Comparison of ENCODE assay signal across 1 cellular context in genomic region chr14:25042362-25043299, GRCh38.
TF ChIP-seq lines count a peak whose summit lies in the region.

No MANE protein-coding gene starts in this region.

TF ChIP-seq in HepG2, 621 proteins besides CTCF, POLR2A, EP300 and RAD21 (continued from another document and continues in another):
- TF ChIP-seq ARID5B (CRISPR knock-in tag; IDR thresholded peaks at IDR 0.05) (peak; percentile 40; the same call in 1 of the 2 replicates), ZNF709 (CRISPR knock-in tag; IDR thresholded peaks at IDR 0.05) (no peak), ZNF431 (CRISPR knock-in tag; IDR thresholded peaks at IDR 0.05; ENCODE audit: borderline replicate concordance, low read depth) (no peak), ZSCAN30 (CRISPR knock-in tag; IDR thresholded peaks at IDR 0.05) (no peak), SMAD3 (CRISPR knock-in tag; IDR thresholded peaks at IDR 0.05) (no peak), ZHX2 (IDR thresholded peaks at IDR 0.05; ENCODE audit: low read depth) (no peak), ZHX2 (CRISPR knock-in tag; IDR thresholded peaks at IDR 0.05; ENCODE audit: borderline replicate concordance) (no peak), ZNF143 (CRISPR knock-in tag; IDR thresholded peaks at IDR 0.05) (no peak), ZNF30 (CRISPR knock-in tag; IDR thresholded peaks at IDR 0.05) (no peak), FIP1L1 (IDR thresholded peaks at IDR 0.05; ENCODE audit: borderline replicate concordance, insufficient read depth, low read depth, low read length) (no peak), SAFB2 (CRISPR knock-in tag; IDR thresholded peaks at IDR 0.05; ENCODE audit: borderline replicate concordance, low read depth) (no peak), TP53 (CRISPR knock-in tag; conservative IDR thresholded peaks at IDR 0.05) (0 out of 2 replicates have a peak, but pooled peaks have one; percentile 35), TERF1 (CRISPR knock-in tag; IDR thresholded peaks at IDR 0.05) (no peak), EED (CRISPR knock-in tag; IDR thresholded peaks at IDR 0.05) (no peak), MED13 (CRISPR knock-in tag; IDR thresholded peaks at IDR 0.05) (no peak), ZNF660 (CRISPR knock-in tag; IDR thresholded peaks at IDR 0.05; ENCODE audit: borderline replicate concordance, low read depth) (no peak), ZNF674 (CRISPR knock-in tag; IDR thresholded peaks at IDR 0.05; ENCODE audit: low read depth) (no peak), NFE2L1 (CRISPR knock-in tag; IDR thresholded peaks at IDR 0.05; ENCODE audit: borderline replicate concordance) (no peak), ETV6 (CRISPR knock-in tag; conservative IDR thresholded peaks at IDR 0.05) (no peak), LCORL (IDR thresholded peaks at IDR 0.05) (no peak), LCORL (CRISPR knock-in tag; IDR thresholded peaks at IDR 0.05) (0 out of 2 replicates have a peak, but pooled peaks have one; percentile 58), ZNF615 (CRISPR knock-in tag; IDR thresholded peaks at IDR 0.05; ENCODE audit: borderline replicate concordance) (no peak), ZNF234 (CRISPR knock-in tag; conservative IDR thresholded peaks at IDR 0.05) (no peak), ZBTB4 (CRISPR knock-in tag; IDR thresholded peaks at IDR 0.05; ENCODE audit: borderline replicate concordance) (no peak), KAT7 (CRISPR knock-in tag; IDR thresholded peaks at IDR 0.05; ENCODE audit: borderline replicate concordance) (no peak), POLR2G (IDR thresholded peaks at IDR 0.05; ENCODE audit: low read depth, low read length) (no peak), ZBTB40 (IDR thresholded peaks at IDR 0.05) (no peak), ZBTB40 (CRISPR knock-in tag; IDR thresholded peaks at IDR 0.05) (no peak), ZNF724P (CRISPR knock-in tag; IDR thresholded peaks at IDR 0.05; ENCODE audit: borderline replicate concordance) (no peak), NR2C2 (CRISPR knock-in tag; IDR thresholded peaks at IDR 0.05; ENCODE audit: borderline replicate concordance) (no peak), MEIS1 (CRISPR knock-in tag; IDR thresholded peaks at IDR 0.05; ENCODE audit: borderline replicate concordance) (no peak), SOX6 (IDR thresholded peaks at IDR 0.05) (no peak), SOX6 (CRISPR knock-in tag; IDR thresholded peaks at IDR 0.05) (0 out of 2 replicates have a peak, but pooled peaks have one; percentile 29), DNMT3B (CRISPR knock-in tag; conservative IDR thresholded peaks at IDR 0.05) (no peak), ATM (IDR thresholded peaks at IDR 0.05; ENCODE audit: borderline replicate concordance) (no peak), HDAC6 (IDR thresholded peaks at IDR 0.05; ENCODE audit: low read depth, low read length) (no peak), ZNF720 (CRISPR knock-in tag; IDR thresholded peaks at IDR 0.05) (no peak), ZNF260 (CRISPR knock-in tag; IDR thresholded peaks at IDR 0.05; ENCODE audit: borderline replicate concordance, low read depth) (no peak), CBX5 (CRISPR knock-in tag; IDR thresholded peaks at IDR 0.05; ENCODE audit: borderline replicate concordance) (no peak), KLF15 (CRISPR knock-in tag; IDR thresholded peaks at IDR 0.05; ENCODE audit: borderline replicate concordance) (no peak), ZNF570 (CRISPR knock-in tag; IDR thresholded peaks at IDR 0.05; ENCODE audit: borderline replicate concordance) (no peak), RARA (CRISPR knock-in tag; IDR thresholded peaks at IDR 0.05) (no peak)
